8 cellular contexts compared by ENCODE assay signal in the genomic region with DNA sequence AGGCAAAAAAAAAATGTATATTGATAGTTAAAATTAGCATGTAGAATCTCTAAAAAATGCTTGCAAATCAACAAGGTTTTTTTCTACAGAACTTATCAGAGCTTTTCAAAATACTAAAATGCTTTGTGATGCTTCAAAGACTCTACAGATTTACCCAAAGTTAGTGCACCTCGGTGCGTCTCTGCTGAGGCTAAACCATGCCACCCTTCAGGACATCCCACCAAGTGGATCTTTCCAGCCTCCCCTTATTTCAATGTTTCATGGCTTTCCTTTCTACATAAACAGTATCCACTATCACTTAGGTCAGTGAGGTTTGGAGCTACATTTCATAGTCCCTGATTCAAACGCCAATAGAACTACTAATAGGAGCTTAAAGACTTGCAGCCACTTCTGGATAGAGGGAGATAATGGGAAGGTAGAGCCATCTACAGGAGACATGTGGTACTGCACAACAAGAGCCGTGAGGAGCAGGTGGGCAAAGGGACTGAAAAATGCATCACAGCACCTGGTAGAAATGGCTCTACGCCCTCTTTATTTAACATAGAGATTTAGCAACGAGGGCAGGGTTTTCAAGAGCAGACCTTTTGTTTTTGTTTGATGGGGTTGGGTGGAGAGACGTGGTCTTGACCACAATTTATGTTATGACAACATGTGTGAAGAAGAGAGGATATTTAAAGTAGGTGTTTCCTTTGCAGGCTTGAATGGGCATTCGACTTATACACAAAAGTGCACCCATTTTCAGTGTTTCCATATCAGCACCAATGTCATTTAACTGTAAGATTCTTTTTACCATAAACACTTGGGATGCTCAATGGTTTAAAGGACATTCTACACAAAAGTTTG. TPM values are rescaled to one million over a fixed set of nuclear protein-coding genes. Genes with fewer than 3 reads are reported as not detected.
A peak's percentile ranks its signal among the peaks of the same experiment; 100 is the strongest.
DNase-seq lines count a peak whose midpoint lies in the region; ATAC-seq, FAIRE-seq and TF ChIP-seq lines count a peak whose summit lies in the region.

No MANE protein-coding gene starts in this region.

- ATAC-seq in GM19452 (IDR thresholded peaks at IDR 0.05; ENCODE audit: unreplicated experiment) = peak; percentile 63
- ATAC-seq in stimulated activated effector memory CD8-positive, alpha-beta T cell treated with anti-CD3 and anti-CD28 coated beads, Interleukin-12 subunit alpha, Interleukin-12 subunit beta, amount 100 ng/mL, for 72 hours = peak; percentile 55
- ATAC-seq in GM21367 (IDR thresholded peaks at IDR 0.05; ENCODE audit: unreplicated experiment) = no peak

- H3K4me1 Mint-ChIP-seq in stimulated activated effector memory CD8-positive, alpha-beta T cell treated with anti-CD3 and anti-CD28 coated beads, Interleukin-12 subunit alpha, Interleukin-12 subunit beta, amount 100 ng/mL, for 72 hours = no peaks in the 10 kb centered on the region

- no peaks in the 10 kb centered on the region for H3K36me3 ChIP-seq in bronchial epithelial cell (ENCODE audit: control insufficient read depth, insufficient read depth, low read length)

- no peaks in the 10 kb centered on the region for H3K9me3 Mint-ChIP-seq in stimulated activated effector memory CD8-positive, alpha-beta T cell treated with anti-CD3 and anti-CD28 coated beads, Interleukin-12 subunit alpha, Interleukin-12 subunit beta, amount 100 ng/mL, for 72 hours

- peak; percentile 84 for TF ChIP-seq CTCF in bronchial epithelial cell (IDR thresholded peaks at IDR 0.05; ENCODE audit: insufficient read depth, low read length, severe bottlenecking)

- H3K4me3 ChIP-seq in bronchial epithelial cell (ENCODE audit: low read depth, low read length) = no peak overlapping the region

- no peaks in the 10 kb centered on the region for H3K36me3 Mint-ChIP-seq in stimulated activated effector memory CD8-positive, alpha-beta T cell treated with anti-CD3 and anti-CD28 coated beads, Interleukin-12 subunit alpha, Interleukin-12 subunit beta, amount 100 ng/mL, for 72 hours

- H3K27ac Mint-ChIP-seq in stimulated activated effector memory CD8-positive, alpha-beta T cell treated with anti-CD3 and anti-CD28 coated beads, Interleukin-12 subunit alpha, Interleukin-12 subunit beta, amount 100 ng/mL, for 72 hours = no peak overlapping the region

- H3K27me3 ChIP-seq in bronchial epithelial cell (ENCODE audit: control insufficient read depth, insufficient read depth, low read length) = no peaks in the 10 kb centered on the region

- H3K4me3 Mint-ChIP-seq in stimulated activated effector memory CD8-positive, alpha-beta T cell treated with anti-CD3 and anti-CD28 coated beads, Interleukin-12 subunit alpha, Interleukin-12 subunit beta, amount 100 ng/mL, for 72 hours = no peak overlapping the region

- peak; percentile 68 for FAIRE-seq in bronchial epithelial cell (lab: Jason Lieb, UNC)

- peak; percentile 53 for DNase-seq in DMS114 treated with DMSO at 0.1 percent for 48 hours (lab: John Stamatoyannopoulos, UW; ENCODE audit: unreplicated experiment)
- DNase-seq in KG1 (lab: John Stamatoyannopoulos, UW) = peak; percentile 28
- peak; percentile 47 for DNase-seq in RPMI7951 (ENCODE audit: low read depth)
- DNase-seq in bronchial epithelial cell (ENCODE audit: low read depth) = peak; percentile 46
- DNase-seq in kidney glomerular epithelial cell (lab: John Stamatoyannopoulos, UW) = peak; percentile 47
- peak; percentile 12 to 60 for DNase-seq in stimulated activated effector memory CD8-positive, alpha-beta T cell treated with anti-CD3 and anti-CD28 coated beads, Interleukin-12 subunit alpha, Interleukin-12 subunit beta, amount 100 ng/mL, for 72 hours (ENCODE audit: low spot score in 2 of 2)

RNA-seq across cellular contexts. Expression of a gene that starts 56.1 kb away (rescaled TPM):
- not detected in 2 replicates for total RNA-seq in RPMI7951 (2014; rRNA removed; shearing (Covaris generic))
- not detected in 2 replicates for total RNA-seq in bronchial epithelial cell
